ENCODE assay signal across 14 cellular contexts in the genomic region with DNA sequence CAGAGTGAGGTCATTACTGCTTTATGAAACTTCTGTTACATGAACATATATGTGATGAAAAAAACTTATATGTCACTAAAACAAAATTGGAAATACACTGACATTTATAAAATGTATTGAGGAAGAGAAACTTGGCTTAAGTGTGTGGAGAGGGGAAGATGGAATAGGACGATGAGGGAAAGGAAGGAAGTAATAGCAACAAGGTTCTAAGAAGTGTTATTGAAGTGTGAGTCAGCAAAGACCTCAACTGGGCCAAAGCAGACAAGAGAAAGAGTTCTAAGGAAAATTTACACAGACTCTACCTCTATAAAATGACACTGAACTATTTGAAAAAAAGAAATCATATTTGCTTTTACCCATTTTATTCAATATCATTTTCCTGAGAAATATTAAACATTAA. TPM values are rescaled to one million over a fixed set of nuclear protein-coding genes. Genes with fewer than 3 reads are reported as not detected.
DNase-seq lines count a peak whose midpoint lies in the region; ATAC-seq and TF ChIP-seq lines count a peak whose summit lies in the region.
"Had no signal": no experiment of that assay in that cellular context is flagged by ENCODE, and none has a peak within 500 bp of the region (broad histone marks: within the 10 kb centered on the region; RNA-seq: fewer than 3 reads in every experiment).

No MANE protein-coding gene starts in this region.

- H3K4me3 Mint-ChIP-seq in activated CD4-positive, alpha-beta T cell treated with anti-CD3 and anti-CD28 coated beads for 36 hours, result no peak overlapping the region

- peaks cover 30% of the 10 kb centered on the region for H3K36me3 Mint-ChIP-seq in activated CD4-positive, alpha-beta T cell treated with anti-CD3 and anti-CD28 coated beads for 36 hours (ENCODE audit: low read depth)

- POLR2A ChIA-PET in activated CD4-positive, alpha-beta T cell treated with anti-CD3 and anti-CD28 coated beads for 36 hours (lab: Charles Lee), result no interaction called here
- POLR2A ChIA-PET in PC-3 (lab: Charles Lee; ENCODE audit: unreplicated experiment), result no interaction called here

- no peaks in the 10 kb centered on the region for H3K27me3 ChIP-seq in PC-3 (ENCODE audit: low read length)
- no peaks in the 10 kb centered on the region for H3K27me3 ChIP-seq in tibial artery
- no peaks in the 10 kb centered on the region for H3K27me3 ChIP-seq in smooth muscle cell (ENCODE audit: low read depth)

- no peaks in the 10 kb centered on the region for H3F3A ChIP-seq in PC-3 (ENCODE audit: low read length, unreplicated experiment)
- no peaks in the 10 kb centered on the region for H3F3A ChIP-seq in smooth muscle cell (ENCODE audit: low read depth)

- H3K36me3 ChIP-seq in PC-3 (ENCODE audit: low read depth, low read length) (peaks cover 8% of the 10 kb centered on the region), tibial artery (peaks cover 39 to 56% (median 40%) of the 10 kb centered on the region in 3 donors), smooth muscle cell (ENCODE audit: low read depth) (peaks cover 11% of the 10 kb centered on the region)

- H3K4me2 ChIP-seq in PC-3 (ENCODE audit: low read length) (no peak overlapping the region), smooth muscle cell (no peak overlapping the region)
- H3K4me2 ChIP-seq: KMS-11 had no signal

- H4K20me1 ChIP-seq in PC-3 (ENCODE audit: low read length), result no peaks in the 10 kb centered on the region
- peaks cover 65% of the 10 kb centered on the region for H4K20me1 ChIP-seq in smooth muscle cell (ENCODE audit: low read depth)

- peaks cover 7% of the 10 kb centered on the region; the same call in 1 of the 2 replicates for H3K79me2 ChIP-seq in PC-3 (ENCODE audit: low read length)
- peaks cover 49% of the 10 kb centered on the region for H3K79me2 ChIP-seq in smooth muscle cell (ENCODE audit: low read depth)

- H3K27ac Mint-ChIP-seq in activated CD4-positive, alpha-beta T cell treated with anti-CD3 and anti-CD28 coated beads for 36 hours, result no peak overlapping the region

- H3K4me1 Mint-ChIP-seq in activated CD4-positive, alpha-beta T cell treated with anti-CD3 and anti-CD28 coated beads for 36 hours, result peaks cover 14% of the 10 kb centered on the region

- H3K4me3 ChIP-seq in PC-3 (ENCODE audit: low read length) (no peak overlapping the region), choroid plexus epithelial cell (ENCODE audit: low read depth, low read length) (no peak overlapping the region), tibial artery (no peak overlapping the region), smooth muscle cell (no peak overlapping the region)
- H3K4me3 ChIP-seq: mucosa of descending colon had no signal

- WGBS in smooth muscle cell (ENCODE audit: low lambda C conversion rate), result 71% methylated on average over 1 of the region's 1 CpG

- CTCF ChIA-PET in activated CD4-positive, alpha-beta T cell treated with anti-CD3 and anti-CD28 coated beads for 36 hours (lab: Charles Lee), result no interaction called here
- CTCF ChIA-PET in PC-3 (lab: Charles Lee), result no interaction called here

- H3K9me3 Mint-ChIP-seq in activated CD4-positive, alpha-beta T cell treated with anti-CD3 and anti-CD28 coated beads for 36 hours (ENCODE audit: low read depth), result no peaks in the 10 kb centered on the region

- peak; percentile 33 for ATAC-seq in activated CD4-positive, alpha-beta T cell treated with anti-CD3 and anti-CD28 coated beads for 36 hours
- peak; percentile 71 for ATAC-seq in PC-3
- ATAC-seq: mucosa of descending colon, sciatic nerve had no signal

- H3K9ac ChIP-seq in PC-3 (ENCODE audit: low read length) (no peak overlapping the region), smooth muscle cell (ENCODE audit: low read depth) (no peak overlapping the region)
- H3K9ac ChIP-seq: KMS-11 had no signal

- BruUV-seq in PC-3 (replicated peaks; lab: Mats Ljungman, UMichigan), result no TSS peak

- no peak for DNase-seq in activated CD4-positive, alpha-beta T cell treated with anti-CD3 and anti-CD28 coated beads for 36 hours
- DNase-seq in activated CD4-positive, alpha-beta T cell treated with anti-CD3 and anti-CD28 coated beads for 1 hour, result no peak
- no peak for DNase-seq in PC-3
- DNase-seq in choroid plexus epithelial cell (ENCODE audit: low read depth), result peak; percentile 53
- peak; percentile 15 for DNase-seq in pons (ENCODE audit: low spot score)
- no peak for DNase-seq in NCI-H2081 treated with DMSO at 0.1 percent for 48 hours (lab: John Stamatoyannopoulos, UW)
- no peak for DNase-seq in tibial artery
- no peak for DNase-seq in smooth muscle cell (lab: John Stamatoyannopoulos, UW; ENCODE audit: unreplicated experiment)
- DNase-seq: ACHN, mucosa of descending colon had no signal

- no peak overlapping the region for H2AFZ ChIP-seq in PC-3 (ENCODE audit: low read length)
- no peak overlapping the region for H2AFZ ChIP-seq in smooth muscle cell (ENCODE audit: low read depth)

- H3K9me3 ChIP-seq in PC-3 (ENCODE audit: low read length), result no peaks in the 10 kb centered on the region
- no peaks in the 10 kb centered on the region for H3K9me3 ChIP-seq in tibial artery
- H3K9me3 ChIP-seq in smooth muscle cell (replicated peaks; ENCODE audit: low read depth), result no peaks in the 10 kb centered on the region
- H3K9me3 ChIP-seq: mucosa of descending colon had no signal

- H3K4me1 ChIP-seq in PC-3 (ENCODE audit: insufficient read depth, low read length), result no peaks in the 10 kb centered on the region
- no peaks in the 10 kb centered on the region for H3K4me1 ChIP-seq in tibial artery
- peaks cover 5% of the 10 kb centered on the region for H3K4me1 ChIP-seq in smooth muscle cell (ENCODE audit: low read depth)

- TF ChIP-seq CTCF in PC-3 (conservative IDR thresholded peaks at IDR 0.05; ENCODE audit: low read depth, low read length) (no peak), choroid plexus epithelial cell (conservative IDR thresholded peaks at IDR 0.05; ENCODE audit: low read depth, low read length) (no peak), tibial artery (IDR thresholded peaks at IDR 0.05) (no peak), smooth muscle cell (IDR thresholded peaks at IDR 0.05; ENCODE audit: borderline replicate concordance, insufficient read depth, poor library complexity, severe bottlenecking) (no peak)

- intact Hi-C loops in activated CD4-positive, alpha-beta T cell treated with anti-CD3 and anti-CD28 coated beads for 36 hours (cut with DNase I, micrococcal nuclease), result no loop called here
- intact Hi-C loops in PC-3 (cut with micrococcal nuclease) (loop anchor here (10.0 kb wide), 1 partner anchor 108 kb away; no protein-coding TSS in a partner anchor), tibial artery (cut with DNase I; ENCODE audit: low total_unique reads) (no loop called here)

- no peaks in the 10 kb centered on the region for H3K27me3 Mint-ChIP-seq in activated CD4-positive, alpha-beta T cell treated with anti-CD3 and anti-CD28 coated beads for 36 hours

- no peaks in the 10 kb centered on the region for H3K9me2 ChIP-seq in PC-3 (replicated peaks; ENCODE audit: low read length)

- H3K27ac ChIP-seq in PC-3 (ENCODE audit: low read length) (no peak overlapping the region), tibial artery (no peak overlapping the region), smooth muscle cell (ENCODE audit: low read depth) (no peak overlapping the region)
- H3K27ac ChIP-seq: KMS-11 had no signal

RNA-seq across cellular contexts. Expression of a gene that starts 38.3 kb away (rescaled TPM):
- total RNA-seq in activated CD4-positive, alpha-beta T cell treated with anti-CD3 and anti-CD28 coated beads for 36 hours, result 100 to 1,000 TPM in 1 of 2 experiments, 10 to 100 TPM in 1; 77.1 to 112 TPM
- total RNA-seq in PC-3 (2014; rRNA removed) (92.7 and 110 TPM in 2 replicates), smooth muscle cell (260 and 299 TPM in 2 replicates)
- polyA plus RNA-seq in smooth muscle cell, result 229 and 230 TPM in 2 replicates

RNA-seq across cellular contexts. Expression of a gene that starts 56.7 kb away (rescaled TPM):
- total RNA-seq in activated CD4-positive, alpha-beta T cell treated with anti-CD3 and anti-CD28 coated beads for 36 hours, result not detected
- total RNA-seq in PC-3 (2014; rRNA removed) (0.07 TPM in 1 of 2 replicates, not detected in the other), smooth muscle cell (not detected in 2 replicates)
- not detected in 2 replicates for polyA plus RNA-seq in smooth muscle cell
- total RNA-seq: mucosa of descending colon; OCI-LY7; sciatic nerve; T-helper 2 cell treated with Interferon-gamma antibody and Interleukin-4, amounts not matched to agents 100 ng/mL and 5 ng/mL, for 36 hours had no signal

Comparison
In these comparisons a context has a peak if more than half of its experiments do, and no peak if none do; other contexts are left out.
1. DNase-seq: peak in choroid plexus epithelial cell (single experiment) and pons (single experiment); none in activated CD4-positive, alpha-beta T cell treated with anti-CD3 and anti-CD28 coated beads for 36 hours (single experiment), activated CD4-positive, alpha-beta T cell treated with anti-CD3 and anti-CD28 coated beads for 1 hour (single experiment), PC-3 (single experiment), NCI-H2081 treated with DMSO at 0.1 percent for 48 hours (single experiment), tibial artery (0 of 2) and smooth muscle cell (single experiment).